Comparison of ENCODE assay signal across 28 cellular contexts in the genomic region with DNA sequence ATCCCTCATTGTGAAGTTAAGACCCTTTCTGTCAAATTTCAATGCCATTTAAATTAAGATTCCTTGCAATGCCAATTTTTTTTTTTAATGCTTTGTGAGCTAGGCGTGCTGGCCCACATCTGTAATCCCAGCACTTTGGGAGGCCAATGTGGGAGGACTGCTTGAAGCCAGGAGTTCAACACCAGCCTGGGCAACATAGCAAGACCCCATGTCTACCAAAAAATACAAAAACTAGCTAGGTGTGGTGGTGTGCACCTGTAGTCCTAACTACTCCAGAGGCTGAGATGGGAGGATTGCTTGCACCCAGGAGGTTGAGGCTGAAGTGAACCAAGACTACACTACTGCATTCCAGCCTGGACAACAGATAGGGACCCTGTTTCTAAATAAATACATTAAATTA.
"Had no signal": no experiment of that assay in that cellular context is flagged by ENCODE, and none has a peak within 500 bp of the region (broad histone marks: within the 10 kb centered on the region; RNA-seq: fewer than 3 reads in every experiment).

No MANE protein-coding gene starts in this region.

- H3K4me3 Mint-ChIP-seq: stimulated activated effector memory CD8-positive, alpha-beta T cell treated with anti-CD3 and anti-CD28 coated beads, Interleukin-12 subunit alpha, Interleukin-12 subunit beta, amount 100 ng/mL, for 72 hours; stimulated activated memory B cell treated with anti-CD40 and anti-IgM and Interleukin-4, amounts not matched to agents 10 μg/mL and 1 μg/mL and 100 μg/mL, for 72 hours; stimulated activated naive B cell treated with anti-CD40 and anti-IgM and Interleukin-4, amounts not matched to agents 10 μg/mL and 1 μg/mL and 100 μg/mL, for 72 hours; stimulated activated naive CD8-positive, alpha-beta T cell treated with anti-CD3 and anti-CD28 coated beads, Interleukin-15, amount 100 ng/mL, for 72 hours; stimulated activated naive CD8-positive, alpha-beta T cell treated with anti-CD3 and anti-CD28 coated beads, Interleukin-15, Interleukin-2, amounts not matched to agents 100 ng/mL and 50 ng/mL, for 24 hours; type B pancreatic cell had no signal

- H3K27me3 ChIP-seq: stomach, suprapubic skin, testis, thyroid gland, tibial artery, tibial nerve, transverse colon, upper lobe of left lung, upper lobe of right lung, uterus, vagina had no signal

- H3K27ac Mint-ChIP-seq: stimulated activated effector memory CD8-positive, alpha-beta T cell treated with anti-CD3 and anti-CD28 coated beads, Interleukin-12 subunit alpha, Interleukin-12 subunit beta, amount 100 ng/mL, for 72 hours; stimulated activated memory B cell treated with anti-CD40 and anti-IgM and Interleukin-4, amounts not matched to agents 10 μg/mL and 1 μg/mL and 100 μg/mL, for 72 hours; stimulated activated naive CD8-positive, alpha-beta T cell treated with anti-CD3 and anti-CD28 coated beads, Interleukin-15, amount 100 ng/mL, for 72 hours; stimulated activated naive CD8-positive, alpha-beta T cell treated with anti-CD3 and anti-CD28 coated beads, Interleukin-15, Interleukin-2, amounts not matched to agents 100 ng/mL and 50 ng/mL, for 24 hours; type B pancreatic cell had no signal

- FAIRE-seq: urothelium cell line had no signal

- H3K4me1 ChIP-seq: uterus had no signal

- H3K27ac ChIP-seq: stomach, suprapubic skin, testis, thoracic aorta, thyroid gland, tibial artery, tibial nerve, transverse colon, upper lobe of right lung, uterus, vagina had no signal

- H3K36me3 ChIP-seq: stomach, suprapubic skin, thoracic aorta, thyroid gland, tibial artery, tibial nerve, transverse colon, upper lobe of left lung, upper lobe of right lung, uterus, vagina had no signal

- H3K27me3 Mint-ChIP-seq: stimulated activated memory B cell treated with anti-CD40 and anti-IgM and Interleukin-4, amounts not matched to agents 10 μg/mL and 1 μg/mL and 100 μg/mL, for 72 hours; stimulated activated naive B cell treated with anti-CD40 and anti-IgM and Interleukin-4, amounts not matched to agents 10 μg/mL and 1 μg/mL and 100 μg/mL, for 72 hours; stimulated activated naive CD8-positive, alpha-beta T cell treated with anti-CD3 and anti-CD28 coated beads, Interleukin-15, amount 100 ng/mL, for 72 hours; stimulated activated naive CD8-positive, alpha-beta T cell treated with anti-CD3 and anti-CD28 coated beads, Interleukin-15, Interleukin-2, amounts not matched to agents 100 ng/mL and 50 ng/mL, for 24 hours; type B pancreatic cell had no signal

- H3K4me3 ChIP-seq: stomach, suprapubic skin, testis, thoracic aorta, thyroid gland, tibial artery, tibial nerve, transverse colon, upper lobe of right lung, uterus, vagina had no signal

- H3K36me3 Mint-ChIP-seq: stimulated activated effector memory CD8-positive, alpha-beta T cell treated with anti-CD3 and anti-CD28 coated beads, Interleukin-12 subunit alpha, Interleukin-12 subunit beta, amount 100 ng/mL, for 72 hours; stimulated activated memory B cell treated with anti-CD40 and anti-IgM and Interleukin-4, amounts not matched to agents 10 μg/mL and 1 μg/mL and 100 μg/mL, for 72 hours; stimulated activated naive B cell treated with anti-CD40 and anti-IgM and Interleukin-4, amounts not matched to agents 10 μg/mL and 1 μg/mL and 100 μg/mL, for 72 hours; type B pancreatic cell had no signal

- ATAC-seq: stimulated activated effector memory CD8-positive, alpha-beta T cell treated with anti-CD3 and anti-CD28 coated beads, Interleukin-12 subunit alpha, Interleukin-12 subunit beta, amount 100 ng/mL, for 72 hours; stimulated activated memory B cell treated with anti-CD40 and anti-IgM and Interleukin-4, amounts not matched to agents 10 μg/mL and 1 μg/mL and 100 μg/mL, for 72 hours; stimulated activated naive B cell treated with anti-CD40 and anti-IgM and Interleukin-4, amounts not matched to agents 10 μg/mL and 1 μg/mL and 100 μg/mL, for 72 hours; stimulated activated naive CD8-positive, alpha-beta T cell treated with anti-CD3 and anti-CD28 coated beads, Interleukin-15, amount 100 ng/mL, for 72 hours; stimulated activated naive CD8-positive, alpha-beta T cell treated with anti-CD3 and anti-CD28 coated beads, Interleukin-15, Interleukin-2, amounts not matched to agents 100 U/mL and 50 U/mL, for 24 hours; upper lobe of right lung had no signal

- H3K9me3 Mint-ChIP-seq: stimulated activated effector memory CD8-positive, alpha-beta T cell treated with anti-CD3 and anti-CD28 coated beads, Interleukin-12 subunit alpha, Interleukin-12 subunit beta, amount 100 ng/mL, for 72 hours; stimulated activated memory B cell treated with anti-CD40 and anti-IgM and Interleukin-4, amounts not matched to agents 10 μg/mL and 1 μg/mL and 100 μg/mL, for 72 hours; stimulated activated naive B cell treated with anti-CD40 and anti-IgM and Interleukin-4, amounts not matched to agents 10 μg/mL and 1 μg/mL and 100 μg/mL, for 72 hours; stimulated activated naive CD8-positive, alpha-beta T cell treated with anti-CD3 and anti-CD28 coated beads, Interleukin-15, amount 100 ng/mL, for 72 hours; stimulated activated naive CD8-positive, alpha-beta T cell treated with anti-CD3 and anti-CD28 coated beads, Interleukin-15, Interleukin-2, amounts not matched to agents 100 ng/mL and 50 ng/mL, for 24 hours; type B pancreatic cell had no signal

- H3K9me3 ChIP-seq: stomach, suprapubic skin, testis, thoracic aorta, thyroid gland, tibial artery, tibial nerve, transverse colon, upper lobe of left lung, upper lobe of right lung, uterus, vagina had no signal

- DNase-seq: stimulated activated CD4-positive, alpha-beta T cell treated with anti-CD3 and anti-CD28 coated beads, Interleukin-2, amount 100 ng/mL, for 48 hours; stimulated activated CD4-positive, alpha-beta T cell treated with anti-CD3 and anti-CD28 coated beads, Interleukin-4, amount 100 ng/mL, for 1 hour; stimulated activated CD4-positive, alpha-beta T cell treated with anti-CD3 and anti-CD28 coated beads, Interleukin-4, amount 100 ng/mL, for 24 hours; stimulated activated CD4-positive, alpha-beta T cell treated with anti-CD3 and anti-CD28 coated beads, Interleukin-4, amount 100 ng/mL, for 4 hours; stimulated activated CD8-positive, alpha-beta memory T cell treated with anti-CD3 and anti-CD28 coated beads, Interleukin-4, amount 100 ng/mL, for 48 hours; stimulated activated naive B cell treated with anti-CD40 and anti-IgM and Interleukin-4, amounts not matched to agents 10 μg/mL and 1 μg/mL and 100 μg/mL, for 72 hours; stimulated activated naive CD4-positive, alpha-beta T cell; stimulated activated naive CD4-positive, alpha-beta T cell treated with Interleukin-2 at 50 U/mL for 16 hours; stimulated activated naive CD8-positive, alpha-beta T cell treated with anti-CD3 and anti-CD28 coated beads, Interleukin-15, amount 100 ng/mL, for 72 hours; stimulated activated naive CD8-positive, alpha-beta T cell treated with anti-CD3 and anti-CD28 coated beads, Interleukin-15, Interleukin-2, amounts not matched to agents 100 U/mL and 50 U/mL, for 24 hours; stomach; substantia nigra; testis; thyroid gland; tibial artery; transverse colon; upper lobe of left lung; upper lobe of right lung; uterus had no signal
